ENCODE assay signal across 8 cellular contexts in genomic region chr22:16695261-16695660, GRCh38.
"Had no signal": no experiment of that assay in that cellular context is flagged by ENCODE, and none has a peak within 500 bp of the region (broad histone marks: within the 10 kb centered on the region; RNA-seq: fewer than 3 reads in every experiment).

No MANE protein-coding gene starts in this region.

- DNase-seq: GDM1, GF-D8 had no signal

- FAIRE-seq: G401.6, GM12878, GM12891, GM12892, GM18507, GM19239 had no signal

- H3K4me3 ChIP-seq: GM12878 had no signal

- ATAC-seq: GM12878 had no signal
